ENCODE assay signal across 13 cellular contexts in the genomic region with DNA sequence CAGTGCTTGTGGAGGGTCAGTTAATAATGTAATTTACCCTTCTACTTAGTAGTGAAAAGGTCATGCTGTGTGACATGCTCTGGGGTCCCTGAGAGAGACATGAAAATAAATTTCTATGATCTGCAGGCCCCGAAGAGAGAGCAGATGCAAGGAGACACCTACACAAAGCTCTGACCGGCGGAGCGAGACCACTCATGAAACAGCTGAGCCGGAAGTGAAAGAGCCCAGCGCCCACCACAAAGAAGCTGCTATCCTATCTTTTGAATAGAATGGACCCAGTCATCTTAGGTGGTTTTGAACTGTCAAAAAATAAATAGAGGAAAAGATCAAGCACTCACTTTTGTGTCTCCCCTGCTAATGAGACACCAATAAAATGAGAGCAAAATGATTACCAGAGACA.
A peak's percentile ranks its signal among the peaks of the same experiment; 100 is the strongest.
DNase-seq lines count a peak whose midpoint lies in the region; ATAC-seq lines count a peak whose summit lies in the region.
"Had no signal": no experiment of that assay in that cellular context is flagged by ENCODE, and none has a peak within 500 bp of the region (broad histone marks: within the 10 kb centered on the region; RNA-seq: fewer than 3 reads in every experiment).

No MANE protein-coding gene starts in this region.

- DNase-seq in NCI-H1417 (lab: John Stamatoyannopoulos, UW) (peak in 2 of 3 experiments; percentile 48 to 56), NCI-H1417 treated with DMSO at 0.1 percent for 48 hours (lab: John Stamatoyannopoulos, UW) (no peak), left kidney (ENCODE audit: low read depth, low spot score) (peak; percentile 68), NCI-H1930 (lab: John Stamatoyannopoulos, UW) (no peak)
- no peak for DNase-seq in activated naive CD4-positive, alpha-beta T cell treated with anti-CD3 and anti-CD28 coated beads, Interleukin-2, amount 10 ng/mL, durations not matched to agents 7 days and 5 days
- DNase-seq in NK-92 treated with Interleukin-12 subunit alpha and Interleukin-12 subunit beta, amount 100 ng/mL, for 24 hours (lab: John Stamatoyannopoulos, UW) = no peak
- DNase-seq: 8988T; activated CD4-positive, alpha-beta T cell treated with anti-CD3 and anti-CD28 coated beads, Interleukin-2, amount 50 U/mL, for 48 hours; IMR-90; left ventricle myocardium superior; psoas muscle had no signal

- no peaks in the 10 kb centered on the region for H3K36me3 Mint-ChIP-seq in activated naive CD4-positive, alpha-beta T cell treated with anti-CD3 and anti-CD28 coated beads, Interleukin-2, amount 10 ng/mL, durations not matched to agents 7 days and 5 days

- H3K4me3 Mint-ChIP-seq in activated naive CD4-positive, alpha-beta T cell treated with anti-CD3 and anti-CD28 coated beads, Interleukin-2, amount 10 ng/mL, durations not matched to agents 7 days and 5 days = no peak overlapping the region

- no peaks in the 10 kb centered on the region for H3K9me3 Mint-ChIP-seq in activated naive CD4-positive, alpha-beta T cell treated with anti-CD3 and anti-CD28 coated beads, Interleukin-2, amount 10 ng/mL, durations not matched to agents 7 days and 5 days

- H3K27me3 Mint-ChIP-seq in activated naive CD4-positive, alpha-beta T cell treated with anti-CD3 and anti-CD28 coated beads, Interleukin-2, amount 10 ng/mL, durations not matched to agents 7 days and 5 days = peaks cover 3% of the 10 kb centered on the region

- no peaks in the 10 kb centered on the region for H3K4me1 Mint-ChIP-seq in activated naive CD4-positive, alpha-beta T cell treated with anti-CD3 and anti-CD28 coated beads, Interleukin-2, amount 10 ng/mL, durations not matched to agents 7 days and 5 days

- ATAC-seq in GM21737 (IDR thresholded peaks at IDR 0.05; ENCODE audit: unreplicated experiment) (peak; percentile 94), HG03378 (IDR thresholded peaks at IDR 0.05; ENCODE audit: unreplicated experiment) (peak; percentile 98)
- ATAC-seq: left ventricle myocardium superior, psoas muscle had no signal

- H3K27ac Mint-ChIP-seq in activated naive CD4-positive, alpha-beta T cell treated with anti-CD3 and anti-CD28 coated beads, Interleukin-2, amount 10 ng/mL, durations not matched to agents 7 days and 5 days = no peak overlapping the region

- CTCF ChIA-PET in activated naive CD4-positive, alpha-beta T cell treated with anti-CD3 and anti-CD28 coated beads, Interleukin-2, amount 10 ng/mL, durations not matched to agents 7 days and 5 days (lab: Charles Lee) = no interaction called here

Comparison
In these comparisons a context has a peak if more than half of its experiments do, and no peak if none do; other contexts are left out.
1. DNase-seq: peak in NCI-H1417 (2 of 3) and left kidney (single experiment); none in NCI-H1417 treated with DMSO at 0.1 percent for 48 hours (single experiment), activated naive CD4-positive, alpha-beta T cell treated with anti-CD3 and anti-CD28 coated beads, Interleukin-2, amount 10 ng/mL, durations not matched to agents 7 days and 5 days (single experiment), NK-92 treated with Interleukin-12 subunit alpha and Interleukin-12 subunit beta, amount 100 ng/mL, for 24 hours (single experiment) and NCI-H1930 (0 of 2).